Comparison of ENCODE assay signal across 1 cellular context in the genomic region with DNA sequence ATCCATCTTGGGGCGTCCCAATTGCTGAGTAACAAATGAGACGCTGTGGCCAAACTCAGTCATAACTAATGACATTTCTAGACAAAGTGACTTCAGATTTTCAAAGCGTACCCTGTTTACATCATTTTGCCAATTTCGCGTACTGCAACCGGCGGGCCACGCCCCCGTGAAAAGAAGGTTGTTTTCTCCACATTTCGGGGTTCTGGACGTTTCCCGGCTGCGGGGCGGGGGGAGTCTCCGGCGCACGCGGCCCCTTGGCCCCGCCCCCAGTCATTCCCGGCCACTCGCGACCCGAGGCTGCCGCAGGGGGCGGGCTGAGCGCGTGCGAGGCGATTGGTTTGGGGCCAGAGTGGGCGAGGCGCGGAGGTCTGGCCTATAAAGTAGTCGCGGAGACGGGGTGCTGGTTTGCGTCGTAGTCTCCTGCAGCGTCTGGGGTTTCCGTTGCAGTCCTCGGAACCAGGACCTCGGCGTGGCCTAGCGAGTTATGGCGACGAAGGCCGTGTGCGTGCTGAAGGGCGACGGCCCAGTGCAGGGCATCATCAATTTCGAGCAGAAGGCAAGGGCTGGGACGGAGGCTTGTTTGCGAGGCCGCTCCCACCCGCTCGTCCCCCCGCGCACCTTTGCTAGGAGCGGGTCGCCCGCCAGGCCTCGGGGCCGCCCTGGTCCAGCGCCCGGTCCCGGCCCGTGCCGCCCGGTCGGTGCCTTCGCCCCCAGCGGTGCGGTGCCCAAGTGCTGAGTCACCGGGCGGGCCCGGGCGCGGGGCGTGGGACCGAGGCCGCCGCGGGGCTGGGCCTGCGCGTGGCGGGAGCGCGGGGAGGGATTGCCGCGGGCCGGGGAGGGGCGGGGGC.
TF ChIP-seq lines count a peak whose summit lies in the region.

Gene SOD1, plus strand, starts transcription at position 408 of the 848 bp plus-strand sequence. Its CDS starts 77 bp downstream, at position 485.

TF ChIP-seq in HepG2, 621 proteins besides CTCF, POLR2A, EP300 and RAD21 (continued from another document and continues in another):
- TF ChIP-seq ZZZ3 (CRISPR knock-in tag; IDR thresholded peaks at IDR 0.05; ENCODE audit: borderline replicate concordance), result no peak
- peak; percentile 73 for TF ChIP-seq TSC22D2 (CRISPR knock-in tag; IDR thresholded peaks at IDR 0.05; ENCODE audit: borderline replicate concordance)
- TF ChIP-seq ZNF326 (CRISPR knock-in tag; IDR thresholded peaks at IDR 0.05; ENCODE audit: borderline replicate concordance), result no peak
- TF ChIP-seq HDAC6 (IDR thresholded peaks at IDR 0.05; ENCODE audit: low read depth, low read length), result no peak
- TF ChIP-seq ZFX (CRISPR knock-in tag; IDR thresholded peaks at IDR 0.05; ENCODE audit: low read depth), result peak; percentile 100
- TF ChIP-seq CBFB (CRISPR knock-in tag; IDR thresholded peaks at IDR 0.05), result 0 out of 2 replicates have a peak, but pooled peaks have one; percentile 25
- peak; percentile 98; the same call in 1 of the 2 replicates for TF ChIP-seq HES4 (CRISPR knock-in tag; IDR thresholded peaks at IDR 0.05; ENCODE audit: borderline replicate concordance)
- TF ChIP-seq HNRNPLL (IDR thresholded peaks at IDR 0.05; ENCODE audit: low read depth, low read length, poor library complexity, severe bottlenecking), result peak; percentile 72
- peak; percentile 71; the same call in 1 of the 2 replicates for TF ChIP-seq ZNF333 (CRISPR knock-in tag; IDR thresholded peaks at IDR 0.05; ENCODE audit: borderline replicate concordance)
- peak; percentile 85; the same call in 1 of the 2 replicates for TF ChIP-seq E2F2 (CRISPR knock-in tag; IDR thresholded peaks at IDR 0.05; ENCODE audit: borderline replicate concordance)
- TF ChIP-seq HOXD1 (CRISPR knock-in tag; IDR thresholded peaks at IDR 0.05), result peak; percentile 63; the same call in 1 of the 2 replicates
- peak; percentile 93 for TF ChIP-seq ZNF687 (CRISPR knock-in tag; IDR thresholded peaks at IDR 0.05)
- no peak for TF ChIP-seq PAWR (CRISPR knock-in tag; IDR thresholded peaks at IDR 0.05; ENCODE audit: borderline replicate concordance)
- TF ChIP-seq FOSL1 (CRISPR knock-in tag; IDR thresholded peaks at IDR 0.05; ENCODE audit: borderline replicate concordance), result no peak
- TF ChIP-seq SOX6 (IDR thresholded peaks at IDR 0.05), result no peak
- TF ChIP-seq SOX6 (CRISPR knock-in tag; IDR thresholded peaks at IDR 0.05), result peak; percentile 55
- TF ChIP-seq BATF2 (CRISPR knock-in tag; IDR thresholded peaks at IDR 0.05), result peak; percentile 86
- TF ChIP-seq TP53 (CRISPR knock-in tag; conservative IDR thresholded peaks at IDR 0.05), result peak; percentile 68; the same call in 1 of the 2 replicates
- peak; percentile 85 for TF ChIP-seq MXD3 (CRISPR knock-in tag; IDR thresholded peaks at IDR 0.05)
- peak; percentile 87 for TF ChIP-seq ZNF784 (CRISPR knock-in tag; IDR thresholded peaks at IDR 0.05; ENCODE audit: borderline replicate concordance)
- peak; percentile 79; the same call in 1 of the 2 replicates for TF ChIP-seq MAF1 (CRISPR knock-in tag; IDR thresholded peaks at IDR 0.05; ENCODE audit: borderline replicate concordance)
- 0 out of 2 replicates have a peak, but pooled peaks have one; percentile 72 for TF ChIP-seq REPIN1 (CRISPR knock-in tag; IDR thresholded peaks at IDR 0.05; ENCODE audit: borderline replicate concordance, low read depth)
- TF ChIP-seq ZNF33A (CRISPR knock-in tag; IDR thresholded peaks at IDR 0.05; ENCODE audit: borderline replicate concordance), result peak; percentile 34; the same call in 1 of the 2 replicates
- TF ChIP-seq ZNF629 (CRISPR knock-in tag; conservative IDR thresholded peaks at IDR 0.05), result no peak
- TF ChIP-seq MED8 (CRISPR knock-in tag; IDR thresholded peaks at IDR 0.05; ENCODE audit: insufficient replicate concordance), result no peak
- TF ChIP-seq, protein P1, sequence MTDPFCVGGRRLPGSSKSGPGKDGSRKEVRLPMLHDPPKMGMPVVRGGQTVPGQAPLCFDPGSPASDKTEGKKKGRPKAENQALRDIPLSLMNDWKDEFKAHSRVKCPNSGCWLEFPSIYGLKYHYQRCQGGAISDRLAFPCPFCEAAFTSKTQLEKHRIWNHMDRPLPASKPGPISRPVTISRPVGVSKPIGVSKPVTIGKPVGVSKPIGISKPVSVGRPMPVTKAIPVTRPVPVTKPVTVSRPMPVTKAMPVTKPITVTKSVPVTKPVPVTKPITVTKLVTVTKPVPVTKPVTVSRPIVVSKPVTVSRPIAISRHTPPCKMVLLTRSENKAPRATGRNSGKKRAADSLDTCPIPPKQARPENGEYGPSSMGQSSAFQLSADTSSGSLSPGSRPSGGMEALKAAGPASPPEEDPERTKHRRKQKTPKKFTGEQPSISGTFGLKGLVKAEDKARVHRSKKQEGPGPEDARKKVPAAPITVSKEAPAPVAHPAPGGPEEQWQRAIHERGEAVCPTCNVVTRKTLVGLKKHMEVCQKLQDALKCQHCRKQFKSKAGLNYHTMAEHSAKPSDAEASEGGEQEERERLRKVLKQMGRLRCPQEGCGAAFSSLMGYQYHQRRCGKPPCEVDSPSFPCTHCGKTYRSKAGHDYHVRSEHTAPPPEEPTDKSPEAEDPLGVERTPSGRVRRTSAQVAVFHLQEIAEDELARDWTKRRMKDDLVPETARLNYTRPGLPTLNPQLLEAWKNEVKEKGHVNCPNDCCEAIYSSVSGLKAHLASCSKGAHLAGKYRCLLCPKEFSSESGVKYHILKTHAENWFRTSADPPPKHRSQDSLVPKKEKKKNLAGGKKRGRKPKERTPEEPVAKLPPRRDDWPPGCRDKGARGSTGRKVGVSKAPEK (CRISPR knock-in tag; IDR thresholded peaks at IDR 0.05; ENCODE audit: borderline replicate concordance), result peak; percentile 70; the same call in 1 of the 2 replicates
- TF ChIP-seq SMARCC2 (IDR thresholded peaks at IDR 0.05), result no peak
- TF ChIP-seq ZSCAN31 (CRISPR knock-in tag; IDR thresholded peaks at IDR 0.05; ENCODE audit: low read depth), result peak; percentile 52; the same call in 1 of the 2 replicates
- TF ChIP-seq ZNF878 (CRISPR knock-in tag; IDR thresholded peaks at IDR 0.05), result peak; percentile 70; the same call in 1 of the 2 replicates
- peak; percentile 69; the same call in 1 of the 2 replicates for TF ChIP-seq ZNF749 (CRISPR knock-in tag; IDR thresholded peaks at IDR 0.05; ENCODE audit: borderline replicate concordance)
- TF ChIP-seq MIXL1 (CRISPR knock-in tag; IDR thresholded peaks at IDR 0.05), result peak; percentile 56
- peak; percentile 84; the same call in 1 of the 2 replicates for TF ChIP-seq POLR2AphosphoS2 (IDR thresholded peaks at IDR 0.05; ENCODE audit: low read depth, low read length)
- TF ChIP-seq ZBTB20 (CRISPR knock-in tag; IDR thresholded peaks at IDR 0.05; ENCODE audit: borderline replicate concordance, low read depth), result 0 out of 2 replicates have a peak, but pooled peaks have one; percentile 45
- TF ChIP-seq REST (IDR thresholded peaks at IDR 0.05; ENCODE audit: borderline replicate concordance in 1 of 2, low read depth in 1 of 2, low read length in 2 of 2), result peak in 1 of 2 experiments; percentile 19; a peak in 1 of 4 replicates
- 0 out of 2 replicates have a peak, but pooled peaks have one; percentile 53 for TF ChIP-seq SMAD9 (CRISPR knock-in tag; IDR thresholded peaks at IDR 0.05)
- peak; percentile 34; the same call in 1 of the 2 replicates for TF ChIP-seq RXRB (CRISPR knock-in tag; IDR thresholded peaks at IDR 0.05; ENCODE audit: borderline replicate concordance)
- TF ChIP-seq, protein P2, sequence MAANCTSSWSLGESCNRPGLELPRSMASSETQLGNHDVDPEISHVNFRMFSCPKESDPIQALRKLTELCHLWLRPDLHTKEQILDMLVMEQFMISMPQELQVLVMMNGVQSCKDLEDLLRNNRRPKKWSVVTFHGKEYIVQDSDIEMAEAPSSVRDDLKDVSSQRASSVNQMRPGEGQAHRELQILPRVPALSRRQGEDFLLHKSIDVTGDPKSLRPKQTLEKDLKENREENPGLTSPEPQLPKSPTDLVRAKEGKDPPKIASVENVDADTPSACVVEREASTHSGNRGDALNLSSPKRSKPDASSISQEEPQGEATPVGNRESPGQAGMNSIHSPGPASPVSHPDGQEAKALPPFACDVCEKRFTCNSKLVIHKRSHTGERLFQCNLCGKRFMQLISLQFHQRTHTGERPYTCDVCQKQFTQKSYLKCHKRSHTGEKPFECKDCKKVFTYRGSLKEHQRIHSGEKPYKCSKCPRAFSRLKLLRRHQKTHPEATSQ (CRISPR knock-in tag; IDR thresholded peaks at IDR 0.05; ENCODE audit: borderline replicate concordance), result no peak
- no peak for TF ChIP-seq ZNF20 (CRISPR knock-in tag; IDR thresholded peaks at IDR 0.05)
- no peak for TF ChIP-seq SIX1 (CRISPR knock-in tag; IDR thresholded peaks at IDR 0.05; ENCODE audit: borderline replicate concordance)
- TF ChIP-seq PCBP2 (optimal IDR thresholded peaks at IDR 0.05; ENCODE audit: low read depth, low read length, poor library complexity, severe bottlenecking), result no peak
- TF ChIP-seq YEATS2 (CRISPR knock-in tag; IDR thresholded peaks at IDR 0.05; ENCODE audit: borderline replicate concordance), result peak; percentile 47; the same call in 1 of the 2 replicates
